Comparison of ENCODE assay signal across 1 cellular context in genomic region chr1:213051127-213051880, GRCh38.
A peak's percentile ranks its signal among the peaks of the same experiment; 100 is the strongest.
TF ChIP-seq lines count a peak whose summit lies in the region.

TSS of gene RPS6KC1 (plus strand) at chr1:213051241. CDS start at chr1:213051405, 164 bp downstream.

TF ChIP-seq in HEK293, 187 proteins besides CTCF, POLR2A, EP300 and RAD21 (continued from another document and continues in another):
- TF ChIP-seq ZNF280D (tag by site-specific recombination; IDR thresholded peaks at IDR 0.05) (no peak), ZBTB10 (tag by site-specific recombination; IDR thresholded peaks at IDR 0.05) (peak; percentile 6), GLIS1 (tag by site-specific recombination; IDR thresholded peaks at IDR 0.05) (no peak), KLF1 (tag by site-specific recombination; IDR thresholded peaks at IDR 0.05) (peak; percentile 22), ZNF391 (tag by site-specific recombination; IDR thresholded peaks at IDR 0.05; ENCODE audit: borderline replicate concordance, low read depth) (no peak), KLF16 (tag by site-specific recombination; IDR thresholded peaks at IDR 0.05) (no peak), ZNF175 (tag by site-specific recombination; IDR thresholded peaks at IDR 0.05) (no peak), ZNF571 (tag by site-specific recombination; IDR thresholded peaks at IDR 0.05) (no peak), ZNF692 (tag by site-specific recombination; IDR thresholded peaks at IDR 0.05) (0 out of 2 replicates have a peak, but pooled peaks have one; percentile 40), KLF10 (tag by site-specific recombination; IDR thresholded peaks at IDR 0.05) (peak; percentile 87), ZNF747 (tag by site-specific recombination; IDR thresholded peaks at IDR 0.05) (no peak), ZNF514 (tag by site-specific recombination; IDR thresholded peaks at IDR 0.05) (no peak), ZNF664 (tag by site-specific recombination; IDR thresholded peaks at IDR 0.05) (no peak), ATF2 (tag by site-specific recombination; IDR thresholded peaks at IDR 0.05; ENCODE audit: low read depth) (no peak), ZNF843 (tag by site-specific recombination; IDR thresholded peaks at IDR 0.05) (no peak), ZNF221 (tag by site-specific recombination; IDR thresholded peaks at IDR 0.05; ENCODE audit: borderline replicate concordance) (no peak), BCL11A (tag by site-specific recombination; IDR thresholded peaks at IDR 0.05; ENCODE audit: low read depth) (no peak), ZNF248 (tag by site-specific recombination; IDR thresholded peaks at IDR 0.05) (no peak), ZNF521 (tag by site-specific recombination; IDR thresholded peaks at IDR 0.05) (no peak), ZNF280C (tag by site-specific recombination; IDR thresholded peaks at IDR 0.05) (no peak), ZNF2 (tag by site-specific recombination; IDR thresholded peaks at IDR 0.05) (peak; percentile 31; the same call in 1 of the 2 replicates), MEIS1 (CRISPR knock-in tag; IDR thresholded peaks at IDR 0.05; ENCODE audit: borderline replicate concordance) (no peak), SP2 (tag by site-specific recombination; IDR thresholded peaks at IDR 0.05) (peak; percentile 67), ZNF610 (tag by site-specific recombination; IDR thresholded peaks at IDR 0.05; ENCODE audit: borderline replicate concordance) (no peak), ZBTB1 (tag by site-specific recombination; IDR thresholded peaks at IDR 0.05) (no peak), PBX3 (CRISPR knock-in tag; IDR thresholded peaks at IDR 0.05) (0 out of 2 replicates have a peak, but pooled peaks have one; percentile 54), GLI4 (tag by site-specific recombination; IDR thresholded peaks at IDR 0.05) (no peak), ZNF624 (tag by site-specific recombination; IDR thresholded peaks at IDR 0.05) (no peak), ZNF37A (tag by site-specific recombination; IDR thresholded peaks at IDR 0.05) (no peak), ZNF10 (tag by site-specific recombination; IDR thresholded peaks at IDR 0.05) (peak; percentile 40; the same call in 1 of the 2 replicates), ZSCAN5A (tag by site-specific recombination; IDR thresholded peaks at IDR 0.05) (no peak), ZSCAN30 (tag by site-specific recombination; IDR thresholded peaks at IDR 0.05) (peak; percentile 24; the same call in 1 of the 2 replicates), ZNF518A (tag by site-specific recombination; conservative IDR thresholded peaks at IDR 0.05; ENCODE audit: low read depth) (peak; percentile 100), PRDM6 (tag by site-specific recombination; IDR thresholded peaks at IDR 0.05) (peak; percentile 48; the same call in 1 of the 2 replicates), KLF9 (tag by site-specific recombination; IDR thresholded peaks at IDR 0.05; ENCODE audit: low read depth) (peak; percentile 64), OSR2 (tag by site-specific recombination; IDR thresholded peaks at IDR 0.05) (peak; percentile 54; the same call in 1 of the 2 replicates), ZNF202 (tag by site-specific recombination; IDR thresholded peaks at IDR 0.05; ENCODE audit: borderline replicate concordance) (no peak), ZNF311 (tag by site-specific recombination; IDR thresholded peaks at IDR 0.05; ENCODE audit: borderline replicate concordance) (no peak), OVOL3 (tag by site-specific recombination; IDR thresholded peaks at IDR 0.05) (no peak)
